24 cellular contexts compared by ENCODE assay signal in genomic region chr16:17676171-17676570, GRCh38.
"Had no signal": no experiment of that assay in that cellular context is flagged by ENCODE, and none has a peak within 500 bp of the region (broad histone marks: within the 10 kb centered on the region; RNA-seq: fewer than 3 reads in every experiment).

No MANE protein-coding gene starts in this region.

- H3K36me3 ChIP-seq: colonic mucosa, esophagus squamous epithelium, gastrocnemius medialis, gastroesophageal sphincter, heart left ventricle, heart right ventricle had no signal

- ATAC-seq: effector memory CD8-positive, alpha-beta T cell; esophagus mucosa; foreskin keratinocyte; gastrocnemius medialis; gastroesophageal sphincter; heart left ventricle; heart right ventricle had no signal

- H3K9me3 ChIP-seq: colonic mucosa had no signal

- H3K27ac ChIP-seq: colonic mucosa, coronary artery, dorsolateral prefrontal cortex, epithelial cell of prostate, esophagus squamous epithelium, foreskin keratinocyte, gastrocnemius medialis, gastroesophageal sphincter, heart left ventricle, heart right ventricle had no signal

- H3K4me1 Mint-ChIP-seq: endodermal cell had no signal

- H3K4me3 Mint-ChIP-seq: dendritic cell treated with granulocyte-macrophage colony-stimulating factor and Interleukin-4, amounts not matched to agents 40 ng/mL and 50 ng/mL, for 4 days; effector memory CD8-positive, alpha-beta T cell; endodermal cell had no signal

- H3K4me3 ChIP-seq: colonic mucosa, coronary artery, dorsolateral prefrontal cortex, esophagus squamous epithelium, gastrocnemius medialis, gastroesophageal sphincter, heart left ventricle, heart right ventricle had no signal

- H3K4me1 ChIP-seq: colonic mucosa, esophagus squamous epithelium, foreskin keratinocyte, gastrocnemius medialis, gastroesophageal sphincter, heart left ventricle, heart right ventricle had no signal

- DNase-seq: colonic mucosa; cortex of kidney; dermis blood vessel endothelial cell; dorsolateral prefrontal cortex; effector CD4-positive, alpha-beta T cell; effector CD8-positive, alpha-beta T cell; effector memory CD4-positive, alpha-beta T cell; effector memory CD8-positive, alpha-beta T cell; endodermal cell; erythroblast; esophagus squamous epithelium; foreskin fibroblast; foreskin keratinocyte; foreskin melanocyte; gastrocnemius medialis; glutamatergic neuron; head of caudate nucleus; heart left ventricle; heart right ventricle had no signal

- H3K27me3 ChIP-seq: colonic mucosa, esophagus squamous epithelium, foreskin keratinocyte, gastrocnemius medialis, gastroesophageal sphincter, heart left ventricle, heart right ventricle had no signal

- H3K27me3 Mint-ChIP-seq: dendritic cell treated with granulocyte-macrophage colony-stimulating factor and Interleukin-4, amounts not matched to agents 40 ng/mL and 50 ng/mL, for 4 days had no signal

- H3K27ac Mint-ChIP-seq: dendritic cell treated with granulocyte-macrophage colony-stimulating factor and Interleukin-4, amounts not matched to agents 40 ng/mL and 50 ng/mL, for 4 days; effector memory CD8-positive, alpha-beta T cell; endodermal cell had no signal
